Comparison of ENCODE assay signal across 17 cellular contexts in the genomic region with DNA sequence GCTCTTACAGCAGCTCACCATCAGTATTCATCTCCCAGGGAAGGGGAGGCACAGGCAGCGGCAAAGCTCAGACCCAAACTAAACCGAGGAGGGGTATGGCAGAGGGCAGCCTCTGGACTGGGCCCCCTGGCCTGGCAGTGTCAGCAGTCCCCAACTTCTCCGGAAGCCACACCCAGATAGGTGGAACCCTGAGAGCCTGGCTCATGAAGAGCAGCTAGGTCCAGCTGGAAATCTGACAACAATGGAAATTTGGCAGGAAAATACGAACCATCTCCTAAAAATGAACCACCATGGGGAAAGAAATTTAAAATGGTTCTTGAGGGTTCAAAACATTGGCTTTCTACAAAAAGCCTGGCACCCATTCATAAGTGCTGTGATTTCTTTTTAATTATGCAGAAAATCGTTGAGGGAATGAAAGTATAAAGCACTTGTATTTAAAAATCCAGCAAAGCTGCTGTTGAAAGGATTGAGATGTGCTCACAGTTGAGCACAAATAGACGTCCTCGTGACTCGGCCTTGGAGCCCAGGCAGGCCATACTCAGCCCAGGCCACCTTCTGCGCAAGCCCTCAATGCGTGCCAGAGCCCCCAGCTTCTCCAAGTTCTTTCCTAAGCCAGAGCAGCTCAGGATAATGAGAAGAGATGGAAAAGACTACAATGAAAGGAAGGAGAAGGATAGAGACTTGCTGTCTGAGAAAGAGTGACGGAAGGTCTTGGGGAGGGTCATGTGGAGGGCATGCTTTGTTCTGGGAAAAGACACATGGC.
DNase-seq lines count a peak whose midpoint lies in the region; ATAC-seq and TF ChIP-seq lines count a peak whose summit lies in the region.
"Had no signal": no experiment of that assay in that cellular context is flagged by ENCODE, and none has a peak within 500 bp of the region (broad histone marks: within the 10 kb centered on the region; RNA-seq: fewer than 3 reads in every experiment).

No MANE protein-coding gene starts in this region.

- CTCF ChIA-PET in PC-9 (lab: Charles Lee): interaction anchor here (0.6 kb wide), 1 partner anchor 144 kb away, joined by 7 read pairs; no protein-coding TSS in a partner anchor

- 58 to 68% (median 61%) methylated on average over 10 to 11 of the region's 11 CpGs for WGBS in heart left ventricle, 4 donors

- H3K27me3 ChIP-seq in adipocyte (replicated peaks; ENCODE audit: control insufficient read depth, insufficient read depth, low read length): no peaks in the 10 kb centered on the region
- no peaks in the 10 kb centered on the region for H3K27me3 ChIP-seq in heart left ventricle
- no peaks in the 10 kb centered on the region for H3K27me3 ChIP-seq in muscle layer of duodenum (ENCODE audit: low read depth, low read length)
- H3K27me3 ChIP-seq in thoracic aorta (replicated peaks; ENCODE audit: insufficient read depth): no peaks in the 10 kb centered on the region
- peaks cover 4% of the 10 kb centered on the region; the same call in 1 of the 2 replicates for H3K27me3 ChIP-seq in PC-9 (ENCODE audit: insufficient read depth, low read depth)
- H3K27me3 ChIP-seq: BLaER1, body of pancreas had no signal

- no peaks in the 10 kb centered on the region for H3K9me2 ChIP-seq in PC-9 (ENCODE audit: insufficient read depth)

- H3K4me3 ChIP-seq in adipocyte (ENCODE audit: low read length) (no peak overlapping the region), heart left ventricle (no peak overlapping the region), muscle layer of duodenum (ENCODE audit: low read depth in 1 of 2, low read length in 2 of 2) (peak overlapping the region in 1 of 2 donors; percentile 7), thoracic aorta (no peak overlapping the region), PC-9 (no peak overlapping the region)
- H3K4me3 ChIP-seq: BLaER1, body of pancreas had no signal

- no peaks in the 10 kb centered on the region for H3F3A ChIP-seq in PC-9 (ENCODE audit: insufficient read depth, low read depth)

- no peak overlapping the region for H3K4me2 ChIP-seq in PC-9
- H3K4me2 ChIP-seq: BLaER1 had no signal

- H3K9me3 ChIP-seq in adipocyte (ENCODE audit: control insufficient read depth, low read length) (no peaks in the 10 kb centered on the region), heart left ventricle (no peaks in the 10 kb centered on the region), muscle layer of duodenum (ENCODE audit: control insufficient read depth in 1 of 2, low read length in 2 of 2) (no peaks in the 10 kb centered on the region), thoracic aorta (no peaks in the 10 kb centered on the region), PC-9 (ENCODE audit: insufficient read depth, low read depth) (no peaks in the 10 kb centered on the region)
- H3K9me3 ChIP-seq: BLaER1, body of pancreas had no signal

- DNase-seq in adipocyte (ENCODE audit: low read depth): no peak
- DNase-seq in heart left ventricle: peak in 4 of 5 donors; percentile 67 to 82 (median 68)
- no peak for DNase-seq in thoracic aorta (ENCODE audit: low spot score)
- DNase-seq in PC-9: no peak
- DNase-seq in activated CD4-positive, alpha-beta T cell treated with anti-CD3 and anti-CD28 coated beads, Interleukin-2, amount 50 U/mL, for 48 hours: no peak
- DNase-seq: activated CD8-positive, alpha-beta T cell treated with anti-CD3 and anti-CD28 coated beads, Interleukin-2, amount 10 ng/mL, durations not matched to agents 7 days and 5 days; activated effector memory CD4-positive, alpha-beta T cell treated with anti-CD3 and anti-CD28 coated beads, Interleukin-2, amount 50 U/mL, for 16 hours; DMS153; effector CD8-positive, alpha-beta T cell; natural killer cell; stimulated activated naive CD4-positive, alpha-beta T cell treated with Interleukin-2 at 50 U/mL for 16 hours had no signal

- no peaks in the 10 kb centered on the region for H4K20me1 ChIP-seq in PC-9 (ENCODE audit: insufficient read depth)
- H4K20me1 ChIP-seq: BLaER1 had no signal

- POLR2A ChIA-PET in PC-9 (lab: Charles Lee; ENCODE audit: unreplicated experiment): interaction anchor here (0.6 to 0.7 kb wide), 2 partner anchors 21 to 24 kb away, joined by 5 to 7 read pairs; no protein-coding TSS in a partner anchor

- intact Hi-C loops in heart left ventricle (cut with DNase I) (loop anchor here in 6 of 10 donors (2.0 to 10.0 kb wide), 5 partner anchors 81 to 159 kb away; no protein-coding TSS in a partner anchor), PC-9 (cut with micrococcal nuclease; ENCODE audit: unreplicated experiment) (no loop called here)

- H3K79me2 ChIP-seq in PC-9 (ENCODE audit: low read depth): no peaks in the 10 kb centered on the region

- H3K36me3 ChIP-seq in adipocyte (ENCODE audit: control insufficient read depth, insufficient read depth, low read length, severe bottlenecking) (peaks cover 41% of the 10 kb centered on the region), heart left ventricle (peaks cover 0 to 12% (median 0%) of the 10 kb centered on the region in 9 donors), muscle layer of duodenum (ENCODE audit: control insufficient read depth in 1 of 2, insufficient read depth in 2 of 2, low read length in 2 of 2) (no peaks in the 10 kb centered on the region), thoracic aorta (no peaks in the 10 kb centered on the region), PC-9 (ENCODE audit: low read depth) (no peaks in the 10 kb centered on the region)
- H3K36me3 ChIP-seq: BLaER1 had no signal

- BruUV-seq in PC-9 (replicated peaks; lab: Mats Ljungman, UMichigan): no TSS peak

- peaks cover 65% of the 10 kb centered on the region for H3K4me1 ChIP-seq in adipocyte (ENCODE audit: control insufficient read depth, insufficient read depth, low read length)
- peaks cover 0 to 53% (median 13%) of the 10 kb centered on the region in 12 donors for H3K4me1 ChIP-seq in heart left ventricle
- peaks cover 12 to 45% of the 10 kb centered on the region in 2 donors for H3K4me1 ChIP-seq in muscle layer of duodenum (ENCODE audit: control insufficient read depth in 1 of 2, insufficient read depth in 2 of 2, low read length in 2 of 2)
- H3K4me1 ChIP-seq in thoracic aorta (ENCODE audit: control insufficient read depth in 1 of 2, low read depth in 2 of 2): peaks cover 24 to 85% of the 10 kb centered on the region in 2 donors
- H3K4me1 ChIP-seq in PC-9 (replicated peaks; ENCODE audit: insufficient read depth): no peaks in the 10 kb centered on the region
- H3K4me1 ChIP-seq: BLaER1 had no signal

- no peak overlapping the region for H2AFZ ChIP-seq in PC-9

- no peak for TF ChIP-seq CTCF in heart left ventricle (IDR thresholded peaks at IDR 0.05)
- TF ChIP-seq CTCF in thoracic aorta (IDR thresholded peaks at IDR 0.05): no peak
- TF ChIP-seq CTCF in PC-9 (conservative IDR thresholded peaks at IDR 0.05): no peak

- ATAC-seq in heart left ventricle (peak; percentile 71 to 85 (median 76)), thoracic aorta (ENCODE audit: insufficient number of reproducible peaks, low FRiP score, low read depth) (no peak), GM21529 (IDR thresholded peaks at IDR 0.05; ENCODE audit: unreplicated experiment) (no peak), GM18502 (IDR thresholded peaks at IDR 0.05; ENCODE audit: poor library complexity, unreplicated experiment) (no peak)
- ATAC-seq: activated CD8-positive, alpha-beta T cell treated with anti-CD3 and anti-CD28 coated beads, Interleukin-2, amount 10 ng/mL, durations not matched to agents 7 days and 5 days; body of pancreas; natural killer cell; SK-N-SH treated with all-trans-retinoic acid at 6 μM for 48 hours had no signal

- H3K27ac ChIP-seq in heart left ventricle: peak overlapping the region; percentile 10 to 92 (median 60)
- peak overlapping the region; percentile 42 for H3K27ac ChIP-seq in muscle layer of duodenum (ENCODE audit: low read length)
- peak overlapping the region; percentile 83 to 84 for H3K27ac ChIP-seq in thoracic aorta
- no peak overlapping the region for H3K27ac ChIP-seq in PC-9
- H3K27ac ChIP-seq: BLaER1 had no signal

- no peak for TF ChIP-seq POLR2A in heart left ventricle (IDR thresholded peaks at IDR 0.05)

- H3K9ac ChIP-seq in adipocyte (ENCODE audit: low read length): peak overlapping the region; percentile 60
- H3K9ac ChIP-seq: BLaER1 had no signal

Comparison
In these comparisons a context has a peak if more than half of its experiments do, and no peak if none do; other contexts are left out.
1. DNase-seq: peak in heart left ventricle (4 of 5); none in adipocyte (single experiment), thoracic aorta (single experiment), PC-9 (0 of 2) and activated CD4-positive, alpha-beta T cell treated with anti-CD3 and anti-CD28 coated beads, Interleukin-2, amount 50 U/mL, for 48 hours (0 of 2).
2. ATAC-seq: peak in heart left ventricle (4 of 4); none in thoracic aorta (single experiment), GM21529 (single experiment) and GM18502 (single experiment).